Comparison of ENCODE assay signal across 21 cellular contexts in the genomic region with DNA sequence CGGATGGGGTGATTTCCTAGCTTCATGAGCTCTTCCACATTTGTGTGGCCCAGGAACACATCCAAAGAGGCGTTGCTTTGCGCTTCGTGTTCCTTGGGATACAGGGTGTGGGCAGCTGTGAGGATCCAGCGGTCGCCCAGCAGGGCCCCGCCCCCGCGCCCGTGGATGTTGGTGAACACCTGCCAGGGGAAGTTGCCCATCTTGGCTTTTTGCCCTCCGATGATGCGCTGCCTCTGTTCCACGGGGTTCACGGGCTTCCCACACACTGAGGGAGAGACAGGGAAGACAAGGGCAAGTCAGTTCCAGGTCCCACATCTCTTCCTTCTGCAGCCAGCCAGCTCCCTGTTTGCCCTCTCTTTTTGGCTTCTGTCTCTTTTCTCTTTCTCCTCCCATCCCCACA. TPM values are rescaled to one million over a fixed set of nuclear protein-coding genes. Genes with fewer than 3 reads are reported as not detected.
DNase-seq lines count a peak whose midpoint lies in the region; ATAC-seq and TF ChIP-seq lines count a peak whose summit lies in the region.
"Had no signal": no experiment of that assay in that cellular context is flagged by ENCODE, and none has a peak within 500 bp of the region (broad histone marks: within the 10 kb centered on the region; RNA-seq: fewer than 3 reads in every experiment).

No MANE protein-coding gene starts in this region.

- no peak overlapping the region for H2BK5ac ChIP-seq in mesenchymal stem cell (ENCODE audit: low read depth, low read length, poor library complexity, severe bottlenecking)

- no peak overlapping the region for H3K9ac ChIP-seq in mesenchymal stem cell (ENCODE audit: low read length)
- H3K9ac ChIP-seq: BLaER1 treated with 17β-estradiol and CSF1 and Interleukin-3, amounts not matched to agents 10 nM and 100 nM had no signal

- H3K27me3 ChIP-seq in RWPE2 (ENCODE audit: insufficient read depth, poor library complexity, severe bottlenecking), result no peaks in the 10 kb centered on the region
- H3K27me3 ChIP-seq in mesenchymal stem cell (ENCODE audit: control insufficient read depth in 1 of 2, insufficient read depth in 1 of 2, low read length in 2 of 2), result no peaks in the 10 kb centered on the region
- no peaks in the 10 kb centered on the region for H3K27me3 ChIP-seq in transverse colon
- H3K27me3 ChIP-seq: BLaER1 treated with 17β-estradiol and CSF1 and Interleukin-3, amounts not matched to agents 10 nM and 100 nM; SJSA1 had no signal

- in situ Hi-C loops in transverse colon (cut with MboI; ENCODE audit: low pct_ligation_motif_present in 1 of 4, low pct_unique_long_range_greater_than_20kb in 1 of 4, low sequenced_read_pairs in 3 of 4), result no loop called here

- CTCF ChIA-PET in HEK293 (lab: Yijun Ruan, JAX), result interaction anchor here (0.9 kb wide), 1 partner anchor 52 kb away, joined by 3 read pairs; no protein-coding TSS in a partner anchor

- no peak overlapping the region for H2AK5ac ChIP-seq in mesenchymal stem cell (ENCODE audit: low read length, severe bottlenecking)

- H3K27ac ChIP-seq in HEK293 (ENCODE audit: extremely low read depth, low read depth, low read length) (no peak overlapping the region), RWPE2 (ENCODE audit: poor library complexity, severe bottlenecking) (peak overlapping the region; percentile 94), mesenchymal stem cell (ENCODE audit: low read length, poor library complexity, severe bottlenecking) (no peak overlapping the region), transverse colon (peak overlapping the region; percentile 64 to 86 (median 78))
- H3K27ac ChIP-seq: BLaER1 treated with 17β-estradiol and CSF1 and Interleukin-3, amounts not matched to agents 10 nM and 100 nM; SJSA1 had no signal

- peaks cover 0 to 16% of the 10 kb centered on the region in 2 experiments; a peak in 2 of 3 replicates for H3K36me3 ChIP-seq in HEK293 (ENCODE audit: control insufficient read depth in 2 of 2, insufficient read depth in 1 of 2, low read length in 2 of 2)
- H3K36me3 ChIP-seq in RWPE2 (ENCODE audit: low read depth), result peaks cover 12% of the 10 kb centered on the region
- H3K36me3 ChIP-seq in mesenchymal stem cell (ENCODE audit: control insufficient read depth in 1 of 2, insufficient read depth in 2 of 2, low read depth in 1 of 2, low read length in 2 of 2), result peaks cover 0 to 53% of the 10 kb centered on the region in 2 experiments
- no peaks in the 10 kb centered on the region for H3K36me3 ChIP-seq in transverse colon

- no peak overlapping the region for H2AFZ ChIP-seq in mesenchymal stem cell (ENCODE audit: low read depth, low read length)

- POLR2A ChIA-PET in HEK293 (lab: Yijun Ruan, JAX), result no interaction called here

- peak overlapping the region in 1 of 2 experiments; percentile 89 for H2BK12ac ChIP-seq in mesenchymal stem cell (ENCODE audit: low read length in 2 of 2)

- intact Hi-C loops in transverse colon (cut with DNase I; ENCODE audit: low total_unique reads), result no loop called here

- no peak for TF ChIP-seq EP300 in transverse colon (IDR thresholded peaks at IDR 0.05; ENCODE audit: low read depth)

- no peak overlapping the region for H3K4me2 ChIP-seq in mesenchymal stem cell (ENCODE audit: low read length, poor library complexity, severe bottlenecking)
- H3K4me2 ChIP-seq: BLaER1 treated with 17β-estradiol and CSF1 and Interleukin-3, amounts not matched to agents 10 nM and 100 nM had no signal

- H3K9me3 ChIP-seq in HEK293 (ENCODE audit: control insufficient read depth, insufficient read depth, low read depth, low read length) (no peaks in the 10 kb centered on the region), RWPE2 (ENCODE audit: severe bottlenecking) (no peaks in the 10 kb centered on the region), mesenchymal stem cell (ENCODE audit: control insufficient read depth, low read length) (no peaks in the 10 kb centered on the region), transverse colon (no peaks in the 10 kb centered on the region)
- H3K9me3 ChIP-seq: SJSA1 had no signal

- WGBS in mesenchymal stem cell, result 96% methylated on average over 14 of the region's 14 CpGs
- 60 to 75% methylated on average over 1 to 14 of the region's 14 CpGs for WGBS in transverse colon (ENCODE audit: low coverage in 1 of 2), 2 donors

- peak overlapping the region in 1 of 2 experiments; percentile 72 for H3K18ac ChIP-seq in mesenchymal stem cell (ENCODE audit: low read depth in 1 of 2, low read length in 2 of 2)

- H4K8ac ChIP-seq in mesenchymal stem cell (ENCODE audit: low read length), result no peak overlapping the region

- no peak overlapping the region for H3K14ac ChIP-seq in mesenchymal stem cell (ENCODE audit: low read length in 2 of 2)

- H3K4me1 ChIP-seq in HEK293 (ENCODE audit: control insufficient read depth, insufficient read depth, low read length) (no peaks in the 10 kb centered on the region), RWPE2 (ENCODE audit: insufficient read depth, poor library complexity, severe bottlenecking) (peaks cover 18% of the 10 kb centered on the region), mesenchymal stem cell (ENCODE audit: control insufficient read depth, insufficient read depth, low read depth, low read length) (peaks cover 5% of the 10 kb centered on the region), transverse colon (peaks cover 0 to 11% (median 6%) of the 10 kb centered on the region in 4 donors)
- H3K4me1 ChIP-seq: BLaER1 treated with 17β-estradiol and CSF1 and Interleukin-3, amounts not matched to agents 10 nM and 100 nM had no signal

- no peak overlapping the region for H3K4ac ChIP-seq in mesenchymal stem cell (ENCODE audit: low read depth in 1 of 2, low read length in 2 of 2)

- no peak overlapping the region for H3K23ac ChIP-seq in mesenchymal stem cell (ENCODE audit: low read length in 2 of 2)

- H3K4me3 ChIP-seq in HEK293 (ENCODE audit: low read depth, low read length) (no peak overlapping the region), RWPE2 (ENCODE audit: severe bottlenecking) (no peak overlapping the region), mesenchymal stem cell (ENCODE audit: insufficient read depth in 1 of 2, low read depth in 1 of 2, low read length in 2 of 2) (no peak overlapping the region), transverse colon (no peak overlapping the region)
- H3K4me3 ChIP-seq: BLaER1 treated with 17β-estradiol and CSF1 and Interleukin-3, amounts not matched to agents 10 nM and 100 nM; SJSA1 had no signal

- no peak overlapping the region for H2BK15ac ChIP-seq in mesenchymal stem cell (ENCODE audit: low read depth, poor library complexity, severe bottlenecking)

- DNase-seq in RWPE2 (ENCODE audit: low spot score) (no peak), mesenchymal stem cell (no peak), transverse colon (no peak), H4 (ENCODE audit: low spot score) (no peak), SKM-1 treated with dmso at 0.1 percent for 144 hours (lab: John Stamatoyannopoulos, UW; ENCODE audit: unreplicated experiment) (no peak), AML-193 (lab: John Stamatoyannopoulos, UW) (no peak)
- DNase-seq: ACHN; CD4-positive, alpha-beta memory T cell; DMS153; H9; MV-4-11; NCI-H1105 treated with DMSO at 0.1 percent for 48 hours; NCI-H2227 treated with DMSO at 0.1 percent for 48 hours; NCI-H510A had no signal

- H4K91ac ChIP-seq in mesenchymal stem cell (ENCODE audit: low read length), result peak overlapping the region; percentile 14

- no peak for TF ChIP-seq CTCF in HEK293 (tag by site-specific recombination; IDR thresholded peaks at IDR 0.05)
- no peak for TF ChIP-seq CTCF in RWPE2 (IDR thresholded peaks at IDR 0.05; ENCODE audit: poor library complexity, severe bottlenecking)
- no peak for TF ChIP-seq CTCF in transverse colon (IDR thresholded peaks at IDR 0.05)

- H2BK120ac ChIP-seq in mesenchymal stem cell (ENCODE audit: low read depth, low read length), result no peak overlapping the region

- H3K79me1 ChIP-seq in mesenchymal stem cell (replicated peaks; ENCODE audit: low read length, poor library complexity, severe bottlenecking), result no peaks in the 10 kb centered on the region

- no peak for ATAC-seq in RWPE2 (ENCODE audit: low read depth)
- ATAC-seq: Panc1, Right ventricle myocardium inferior had no signal

- TF ChIP-seq POLR2A in transverse colon (IDR thresholded peaks at IDR 0.05), result no peak

TF ChIP-seq in HEK293, 187 proteins besides CTCF, POLR2A, EP300 and RAD21 (continues in another document):
- peak; percentile 64 for TF ChIP-seq EGR2 (tag by site-specific recombination; IDR thresholded peaks at IDR 0.05; ENCODE audit: low read depth)

RNA-seq across cellular contexts. Expression of a gene that starts 11.2 kb away (rescaled TPM):
- polyA plus RNA-seq in mesenchymal stem cell (2013, experiment 1 of 2), result 79.1 TPM
- 79.5 TPM for polyA plus RNA-seq in mesenchymal stem cell (2013, experiment 2 of 2)
- 100 to 1,000 TPM in 3 of 4 donors, 10 to 100 TPM in 1; 68.5 to 154 (median 125) TPM for total RNA-seq in transverse colon
- total RNA-seq in H4 (2014; rRNA removed; shearing (Covaris generic)), result 71.4 and 104 TPM in 2 replicates
- polyA plus RNA-seq: IgD-negative memory B cell had no signal

RNA-seq across cellular contexts. Expression of a gene that starts 20.5 kb away (rescaled TPM):
- polyA plus RNA-seq in mesenchymal stem cell (2013, experiment 1 of 2), result 92.4 TPM
- 91.8 TPM for polyA plus RNA-seq in mesenchymal stem cell (2013, experiment 2 of 2)
- total RNA-seq in transverse colon, result 100 to 1,000 TPM; 103 to 191 (median 117) TPM
- 72.4 and 88.1 TPM in 2 replicates for total RNA-seq in H4 (2014; rRNA removed; shearing (Covaris generic))
- polyA plus RNA-seq: CD4-positive, alpha-beta memory T cell; IgD-negative memory B cell had no signal

RNA-seq across cellular contexts. Expression of a gene that starts 28.0 kb away (rescaled TPM):
- polyA plus RNA-seq in mesenchymal stem cell (2013, experiment 1 of 2), result 18.5 TPM
- 18.8 TPM for polyA plus RNA-seq in mesenchymal stem cell (2013, experiment 2 of 2)
- 100 to 1,000 TPM in 1 of 4 donors, 10 to 100 TPM in 3; 39.6 to 261 (median 65.0) TPM for total RNA-seq in transverse colon
- 21.4 and 46.4 TPM in 2 replicates for total RNA-seq in H4 (2014; rRNA removed; shearing (Covaris generic))

RNA-seq across cellular contexts. Expression of a gene that starts 47.7 kb away (rescaled TPM):
- not detected for polyA plus RNA-seq in mesenchymal stem cell (2013, experiment 1 of 2)
- polyA plus RNA-seq in mesenchymal stem cell (2013, experiment 2 of 2), result not detected
- total RNA-seq in transverse colon, result 1 to 10 TPM in 1 of 4 donors, under 1 TPM in 1, not detected in 2; 0.55 to 3.0 TPM
- total RNA-seq in H4 (2014; rRNA removed; shearing (Covaris generic)), result 0.88 TPM in 1 of 2 replicates, not detected in the other
- total RNA-seq: G401, SJSA1 had no signal
- polyA plus RNA-seq: CD4-positive, alpha-beta memory T cell; IgD-negative memory B cell had no signal

RNA-seq across cellular contexts. Expression of a gene that starts 49.1 kb away (rescaled TPM):
- polyA plus RNA-seq in mesenchymal stem cell (2013, experiment 1 of 2), result 16.7 TPM
- 12.7 TPM for polyA plus RNA-seq in mesenchymal stem cell (2013, experiment 2 of 2)
- total RNA-seq in transverse colon, result 10 to 100 TPM; 13.9 to 98.7 (median 24.4) TPM
- 40.1 and 60.6 TPM in 2 replicates for total RNA-seq in H4 (2014; rRNA removed; shearing (Covaris generic))

Comparison
In these comparisons a context has a peak if more than half of its experiments do, and no peak if none do; other contexts are left out.
1. H3K27ac ChIP-seq: peak in RWPE2 (single experiment) and transverse colon (4 of 4); none in HEK293 (single experiment) and mesenchymal stem cell (single experiment).